Comparison of ENCODE assay signal across 9 cellular contexts in the genomic region with DNA sequence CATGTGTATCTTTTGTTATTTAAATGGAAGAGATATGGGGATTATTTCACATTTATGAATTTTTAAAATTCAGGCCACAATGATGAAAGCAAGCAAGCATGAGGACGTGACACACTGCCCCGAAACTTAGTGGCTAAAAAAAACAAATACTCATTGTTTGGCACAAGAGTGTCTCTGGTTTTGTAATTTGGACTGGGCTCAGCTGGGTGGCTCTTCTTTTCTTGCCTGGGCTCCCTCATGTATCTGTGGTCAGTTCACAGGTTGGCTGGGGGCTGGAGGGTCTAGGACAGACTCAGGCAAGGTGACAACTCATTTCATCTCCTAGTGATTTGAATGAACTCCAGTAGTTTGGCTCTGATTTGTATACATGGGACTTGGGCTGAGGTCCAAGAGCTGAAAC.
"Had no signal": no experiment of that assay in that cellular context is flagged by ENCODE, and none has a peak within 500 bp of the region (broad histone marks: within the 10 kb centered on the region; RNA-seq: fewer than 3 reads in every experiment).

No MANE protein-coding gene starts in this region.

- H2AFZ ChIP-seq: GM23248 had no signal

- ATAC-seq: HCT116, K562 had no signal

- H3K9me3 ChIP-seq: HAP-1 had no signal

- DNase-seq: GM23248, H7, HFFc6, IMR-90, KG1 had no signal

- H3K36me3 ChIP-seq: HAP-1 had no signal

- FAIRE-seq: K562 had no signal

- H3K27ac ChIP-seq: GM23248, HL-60 had no signal

- H3K4me1 ChIP-seq: HAP-1 had no signal

- H3K9ac ChIP-seq: GM23248 had no signal

- H3K4me3 ChIP-seq: GM23248, HAP-1, K562 had no signal
